ENCODE assay signal across 11 cellular contexts in genomic region chr14:96136361-96136760, GRCh38.
DNase-seq lines count a peak whose midpoint lies in the region; ATAC-seq and TF ChIP-seq lines count a peak whose summit lies in the region.
"Had no signal": no experiment of that assay in that cellular context is flagged by ENCODE, and none has a peak within 500 bp of the region (broad histone marks: within the 10 kb centered on the region; RNA-seq: fewer than 3 reads in every experiment).

No MANE protein-coding gene starts in this region.

- DNase-seq in AG10803 (ENCODE audit: low read depth) (peak; percentile 76), HFF-Myc (ENCODE audit: extremely low read depth, low read depth) (peak; percentile 78), amniotic epithelial cell (ENCODE audit: low read depth) (peak; percentile 75), glomerular visceral epithelial cell (ENCODE audit: extremely low spot score) (peak; percentile 38), UCSD-AML1 (lab: John Stamatoyannopoulos, UW; ENCODE audit: unreplicated experiment) (no peak), cerebellar cortex (ENCODE audit: low spot score) (no peak)
- DNase-seq in stimulated activated naive B cell treated with anti-CD40 and anti-IgM and Interleukin-4, amounts not matched to agents 10 μg/mL and 1 μg/mL and 100 μg/mL, for 72 hours = no peak
- DNase-seq: activated naive CD4-positive, alpha-beta T cell treated with Interleukin-2 at 50 U/mL for 16 hours; stimulated activated CD4-positive, alpha-beta T cell treated with anti-CD3 and anti-CD28 coated beads, Interleukin-1b, Interleukin-23, amount 100 ng/mL, for 48 hours had no signal

- no peak overlapping the region for H3K4me3 Mint-ChIP-seq in stimulated activated naive B cell treated with anti-CD40 and anti-IgM and Interleukin-4, amounts not matched to agents 10 μg/mL and 1 μg/mL and 100 μg/mL, for 72 hours

- TF ChIP-seq CTCF in AG10803 (conservative IDR thresholded peaks at IDR 0.05; ENCODE audit: low read length) (no peak), HFF-Myc (IDR thresholded peaks at IDR 0.05; ENCODE audit: low read depth, low read length, missing control alignments) (no peak)

- H3K4me3 ChIP-seq in AG10803 (ENCODE audit: low read length) (no peak overlapping the region), HFF-Myc (replicated peaks; ENCODE audit: low read depth, low read length) (no peak overlapping the region)

- peaks cover 0 to 6% of the 10 kb centered on the region in 2 donors for H3K36me3 Mint-ChIP-seq in stimulated activated naive B cell treated with anti-CD40 and anti-IgM and Interleukin-4, amounts not matched to agents 10 μg/mL and 1 μg/mL and 100 μg/mL, for 72 hours

- no peak overlapping the region for H3K27ac Mint-ChIP-seq in stimulated activated naive B cell treated with anti-CD40 and anti-IgM and Interleukin-4, amounts not matched to agents 10 μg/mL and 1 μg/mL and 100 μg/mL, for 72 hours
- H3K27ac Mint-ChIP-seq: progenitor cell of endocrine pancreas had no signal

- no peak for ATAC-seq in GM19395 (IDR thresholded peaks at IDR 0.05; ENCODE audit: unreplicated experiment)
- ATAC-seq in stimulated activated naive B cell treated with anti-CD40 and anti-IgM and Interleukin-4, amounts not matched to agents 10 μg/mL and 1 μg/mL and 100 μg/mL, for 72 hours (replicated peaks) = no peak

- peaks cover 29 to 35% of the 10 kb centered on the region in 2 donors for H3K27me3 Mint-ChIP-seq in stimulated activated naive B cell treated with anti-CD40 and anti-IgM and Interleukin-4, amounts not matched to agents 10 μg/mL and 1 μg/mL and 100 μg/mL, for 72 hours

- H3K4me1 Mint-ChIP-seq in stimulated activated naive B cell treated with anti-CD40 and anti-IgM and Interleukin-4, amounts not matched to agents 10 μg/mL and 1 μg/mL and 100 μg/mL, for 72 hours = peaks cover 0 to 4% of the 10 kb centered on the region in 2 donors

- H3K9me3 Mint-ChIP-seq in stimulated activated naive B cell treated with anti-CD40 and anti-IgM and Interleukin-4, amounts not matched to agents 10 μg/mL and 1 μg/mL and 100 μg/mL, for 72 hours = peaks cover 9 to 15% of the 10 kb centered on the region in 2 donors

Comparison
In these comparisons a context has a peak if more than half of its experiments do, and no peak if none do; other contexts are left out.
1. DNase-seq: peak in AG10803 (single experiment), HFF-Myc (single experiment), amniotic epithelial cell (single experiment) and glomerular visceral epithelial cell (single experiment); none in UCSD-AML1 (single experiment), stimulated activated naive B cell treated with anti-CD40 and anti-IgM and Interleukin-4, amounts not matched to agents 10 μg/mL and 1 μg/mL and 100 μg/mL, for 72 hours (single experiment) and cerebellar cortex (single experiment).